In the genomic region with DNA sequence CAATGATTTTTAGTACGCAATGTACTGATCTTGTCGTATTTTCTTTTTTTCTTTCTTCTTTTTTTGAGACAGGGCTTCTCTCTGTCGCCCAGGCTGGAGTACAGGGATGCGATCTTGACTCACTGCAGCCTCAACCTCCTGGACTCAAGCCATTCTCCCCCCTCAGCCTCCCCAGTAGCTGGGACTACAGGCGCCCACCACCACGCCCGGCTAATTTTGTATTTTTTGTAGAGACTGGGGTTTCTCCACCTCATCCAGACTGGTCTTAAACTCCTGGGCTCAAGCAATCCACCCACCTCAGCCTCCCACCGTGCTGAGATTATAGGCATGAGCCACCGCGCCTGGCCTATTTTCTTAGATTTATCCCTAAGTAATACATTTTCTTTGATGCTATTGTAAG, we compare ENCODE assay signal across 16 cellular contexts. TPM values are rescaled to one million over a fixed set of nuclear protein-coding genes. Genes with fewer than 3 reads are reported as not detected.
DNase-seq lines count a peak whose midpoint lies in the region; ATAC-seq and TF ChIP-seq lines count a peak whose summit lies in the region.
"Had no signal": no experiment of that assay in that cellular context is flagged by ENCODE, and none has a peak within 500 bp of the region (broad histone marks: within the 10 kb centered on the region; RNA-seq: fewer than 3 reads in every experiment).

No MANE protein-coding gene starts in this region.

- peak overlapping the region; percentile 65 for H3K27ac Mint-ChIP-seq in osteocyte (ENCODE audit: unreplicated experiment)
- H3K27ac Mint-ChIP-seq: activated CD4-positive, alpha-beta memory T cell treated with anti-CD3 and anti-CD28 coated beads for 36 hours; CD4-positive, alpha-beta T cell had no signal

- WGBS in esophagus squamous epithelium, 2 donors, result 62% methylated on average over 10 of the region's 10 CpGs
- WGBS in transverse colon (ENCODE audit: low coverage in 1 of 2), 2 donors, result 81 to 90% methylated on average over 7 to 10 of the region's 10 CpGs
- 88 to 98% (median 91%) methylated on average over 10 of the region's 10 CpGs for WGBS in spleen, 5 donors

- no peaks in the 10 kb centered on the region for H3K27me3 Mint-ChIP-seq in osteocyte (ENCODE audit: unreplicated experiment)

- no peaks in the 10 kb centered on the region for H3K36me3 Mint-ChIP-seq in osteocyte (ENCODE audit: unreplicated experiment)
- H3K36me3 Mint-ChIP-seq: activated CD4-positive, alpha-beta memory T cell treated with anti-CD3 and anti-CD28 coated beads for 36 hours; natural killer cell had no signal

- TF ChIP-seq POLR2A in esophagus squamous epithelium (IDR thresholded peaks at IDR 0.05) (no peak), transverse colon (IDR thresholded peaks at IDR 0.05) (no peak), spleen (IDR thresholded peaks at IDR 0.05) (no peak)

- in situ Hi-C loops in transverse colon (cut with MboI; ENCODE audit: low pct_ligation_motif_present in 1 of 4, low pct_unique_long_range_greater_than_20kb in 1 of 4, low sequenced_read_pairs in 3 of 4), result no loop called here

- H3K4me1 ChIP-seq in esophagus squamous epithelium (peaks cover 13 to 68% (median 37%) of the 10 kb centered on the region in 3 donors), transverse colon (peaks cover 10 to 38% (median 24%) of the 10 kb centered on the region in 4 donors), spleen (peaks cover 9 to 34% (median 19%) of the 10 kb centered on the region in 6 donors)
- no peaks in the 10 kb centered on the region for H3K4me1 ChIP-seq in effector memory CD4-positive, alpha-beta T cell (ENCODE audit: control insufficient read depth, insufficient read depth, low read length, poor library complexity, severe bottlenecking)

- peaks cover 0 to 44% (median 0%) of the 10 kb centered on the region in 4 donors for H3K27me3 ChIP-seq in esophagus squamous epithelium
- H3K27me3 ChIP-seq in transverse colon, result no peaks in the 10 kb centered on the region
- H3K27me3 ChIP-seq in effector memory CD4-positive, alpha-beta T cell (replicated peaks; ENCODE audit: control insufficient read depth, insufficient read depth, low read length, poor library complexity, severe bottlenecking), result peaks cover 11% of the 10 kb centered on the region
- peaks cover 0 to 36% (median 7%) of the 10 kb centered on the region in 7 donors for H3K27me3 ChIP-seq in spleen (replicated peaks in 1 of 7)
- H3K27me3 ChIP-seq: Peyer's patch had no signal

- H3K4me3 ChIP-seq in esophagus squamous epithelium, result no peak overlapping the region
- no peak overlapping the region for H3K4me3 ChIP-seq in transverse colon
- H3K4me3 ChIP-seq in effector memory CD4-positive, alpha-beta T cell (ENCODE audit: insufficient read depth, low read depth, low read length, poor library complexity, severe bottlenecking), result no peak overlapping the region
- H3K4me3 ChIP-seq in spleen, result no peak overlapping the region
- H3K4me3 ChIP-seq: Peyer's patch had no signal

- no peak overlapping the region for H3K4me3 Mint-ChIP-seq in osteocyte (ENCODE audit: unreplicated experiment)
- H3K4me3 Mint-ChIP-seq: activated CD4-positive, alpha-beta memory T cell treated with anti-CD3 and anti-CD28 coated beads for 36 hours; CD4-positive, alpha-beta T cell; natural killer cell had no signal

- H3K9me3 ChIP-seq in esophagus squamous epithelium (no peaks in the 10 kb centered on the region), transverse colon (no peaks in the 10 kb centered on the region), spleen (no peaks in the 10 kb centered on the region)
- H3K9me3 ChIP-seq in effector memory CD4-positive, alpha-beta T cell (ENCODE audit: control insufficient read depth, low read length), result no peaks in the 10 kb centered on the region
- H3K9me3 ChIP-seq: Peyer's patch had no signal

- TF ChIP-seq EP300 in transverse colon (IDR thresholded peaks at IDR 0.05; ENCODE audit: low read depth), result no peak

- ATAC-seq in Right ventricle myocardium inferior (no peak), HG02798 (IDR thresholded peaks at IDR 0.05; ENCODE audit: poor library complexity, unreplicated experiment) (no peak)

- H3K36me3 ChIP-seq in esophagus squamous epithelium (no peaks in the 10 kb centered on the region), transverse colon (no peaks in the 10 kb centered on the region), spleen (no peaks in the 10 kb centered on the region)
- H3K36me3 ChIP-seq in effector memory CD4-positive, alpha-beta T cell (ENCODE audit: control insufficient read depth, insufficient read depth, low read length), result no peaks in the 10 kb centered on the region
- H3K36me3 ChIP-seq: Peyer's patch had no signal

- no peak for TF ChIP-seq CTCF in esophagus squamous epithelium (IDR thresholded peaks at IDR 0.05)
- TF ChIP-seq CTCF in osteocyte (IDR thresholded peaks at IDR 0.05), result no peak
- TF ChIP-seq CTCF in transverse colon (IDR thresholded peaks at IDR 0.05), result no peak
- no peak for TF ChIP-seq CTCF in spleen (IDR thresholded peaks at IDR 0.05 in 8 of 11, conservative IDR thresholded peaks at IDR 0.05 in 3 of 11)

- H3K27ac ChIP-seq in esophagus squamous epithelium (peak overlapping the region; percentile 46 to 96 (median 86)), transverse colon (peak overlapping the region; percentile 83 to 95 (median 92)), spleen (peak overlapping the region in 3 of 8 donors; percentile 21 to 81 (median 80))
- no peak overlapping the region for H3K27ac ChIP-seq in effector memory CD4-positive, alpha-beta T cell (ENCODE audit: insufficient read depth, low read length, poor library complexity, severe bottlenecking)

- peak; percentile 24 for DNase-seq in cardiac septum (ENCODE audit: low spot score)
- no peak for DNase-seq in Right ventricle myocardium inferior (ENCODE audit: missing footprints)
- no peak for DNase-seq in esophagus squamous epithelium (lab: John Stamatoyannopoulos, UW)
- DNase-seq in osteocyte (ENCODE audit: extremely low spot score, unreplicated experiment), result no peak
- no peak for DNase-seq in transverse colon
- no peak for DNase-seq in effector memory CD4-positive, alpha-beta T cell
- DNase-seq in spleen, result no peak
- DNase-seq: CD4-positive, alpha-beta T cell; dermis blood vessel endothelial cell; hippocampal formation; natural killer cell; NCI-H2081 treated with DMSO at 0.1 percent for 48 hours; NCI-H748 treated with DMSO at 0.1 percent for 48 hours had no signal

- intact Hi-C loops in cardiac septum (cut with DNase I), result no loop called here
- intact Hi-C loops in Right ventricle myocardium inferior (cut with DNase I), result no loop called here
- intact Hi-C loops in esophagus squamous epithelium (cut with DNase I), result no loop called here
- intact Hi-C loops in transverse colon (cut with DNase I; ENCODE audit: low total_unique reads), result no loop called here
- intact Hi-C loops in spleen (cut with DNase I; ENCODE audit: low total_unique reads), result no loop called here

- no peaks in the 10 kb centered on the region for H3K9me3 Mint-ChIP-seq in osteocyte (ENCODE audit: unreplicated experiment)
- H3K9me3 Mint-ChIP-seq: activated CD4-positive, alpha-beta memory T cell treated with anti-CD3 and anti-CD28 coated beads for 36 hours; CD4-positive, alpha-beta T cell; natural killer cell had no signal

- H3K4me1 Mint-ChIP-seq in osteocyte (ENCODE audit: unreplicated experiment), result peaks cover 40% of the 10 kb centered on the region

RNA-seq across cellular contexts. Expression of a gene that starts 43.9 kb away (rescaled TPM):
- total RNA-seq in cardiac septum (157 TPM), Right ventricle myocardium inferior (254 TPM), esophagus squamous epithelium (100 to 1,000 TPM in 1 of 4 donors, 10 to 100 TPM in 3; 23.0 to 328 (median 62.0) TPM), osteocyte (1,821 and 1,951 TPM in 2 replicates), transverse colon (100 to 1,000 TPM; 172 to 550 (median 346) TPM), spleen (100 to 1,000 TPM; 105 to 259 (median 198) TPM)
- polyA plus RNA-seq in spleen, result 100 to 1,000 TPM; 101 to 244 (median 110) TPM
